Comparison of ENCODE assay signal across 19 cellular contexts in genomic region chr1:74835046-74835445, GRCh38.
A peak's percentile ranks its signal among the peaks of the same experiment; 100 is the strongest.
DNase-seq lines count a peak whose midpoint lies in the region; ATAC-seq and TF ChIP-seq lines count a peak whose summit lies in the region.
"Had no signal": no experiment of that assay in that cellular context is flagged by ENCODE, and none has a peak within 500 bp of the region (broad histone marks: within the 10 kb centered on the region; RNA-seq: fewer than 3 reads in every experiment).

No MANE protein-coding gene starts in this region.

- ATAC-seq in right lobe of liver, result no peak
- ATAC-seq: activated CD4-positive, alpha-beta T cell treated with anti-CD3 and anti-CD28 coated beads for 36 hours; activated CD8-positive, alpha-beta memory T cell treated with anti-CD3 and anti-CD28 coated beads, Interleukin-2, amount 10 ng/mL, durations not matched to agents 7 days and 5 days; activated naive CD8-positive, alpha-beta T cell treated with anti-CD3 and anti-CD28 coated beads, Interleukin-2, amount 50 U/mL, for 24 hours; activated T-helper 17 cell treated with anti-CD3 and anti-CD28 coated beads, Interleukin-2, amount 50 U/mL, for 72 hours; gastrocnemius medialis; psoas muscle had no signal

- TF ChIP-seq POLR2A in right lobe of liver (IDR thresholded peaks at IDR 0.05), result no peak

- no peaks in the 10 kb centered on the region for H3K36me3 ChIP-seq in right lobe of liver
- H3K36me3 ChIP-seq: BLaER1 treated with 17β-estradiol and CSF1 and Interleukin-3, amounts not matched to agents 10 nM and 100 nM; gastrocnemius medialis; stomach had no signal

- H3K9me3 ChIP-seq in right lobe of liver, result no peaks in the 10 kb centered on the region
- H3K9me3 ChIP-seq: BLaER1 treated with 17β-estradiol and CSF1 and Interleukin-3, amounts not matched to agents 10 nM and 100 nM; gastrocnemius medialis; psoas muscle; stomach had no signal

- DNase-seq in NCI-H82 (lab: John Stamatoyannopoulos, UW) (peak; percentile 13), NCI-H82 treated with DMSO at 0.1 percent for 48 hours (lab: John Stamatoyannopoulos, UW; ENCODE audit: unreplicated experiment) (no peak), NCI-H2171 (lab: John Stamatoyannopoulos, UW) (peak; percentile 68), astrocyte of the spinal cord (ENCODE audit: low read depth, low spot score) (peak; percentile 82), DMS53 treated with DMSO at 0.1 percent for 48 hours (lab: John Stamatoyannopoulos, UW; ENCODE audit: unreplicated experiment) (no peak), HUDEP-2 (lab: John Stamatoyannopoulos, UW; ENCODE audit: unreplicated experiment in 76 of 76) (no peak), coronary artery (ENCODE audit: low spot score) (no peak), right lobe of liver (no peak)
- DNase-seq: activated CD4-positive, alpha-beta T cell treated with anti-CD3 and anti-CD28 coated beads for 36 hours; activated CD8-positive, alpha-beta memory T cell treated with anti-CD3 and anti-CD28 coated beads, Interleukin-2, amount 10 ng/mL, durations not matched to agents 7 days and 5 days; activated naive CD8-positive, alpha-beta T cell treated with anti-CD3 and anti-CD28 coated beads, Interleukin-2, amount 50 U/mL, for 24 hours; gastrocnemius medialis; Karpas-422; nephron progenitor cell; psoas muscle; stimulated activated CD4-positive, alpha-beta T cell treated with anti-CD3 and anti-CD28 coated beads, Interleukin-4, amount 100 ng/mL, for 24 hours; stomach had no signal

- intact Hi-C loops in right lobe of liver (cut with DNase I), result no loop called here

- H3K4me1 ChIP-seq in right lobe of liver, result no peaks in the 10 kb centered on the region
- H3K4me1 ChIP-seq: BLaER1 treated with 17β-estradiol and CSF1 and Interleukin-3, amounts not matched to agents 10 nM and 100 nM; gastrocnemius medialis; psoas muscle; stomach had no signal

- TF ChIP-seq CTCF in astrocyte of the spinal cord (IDR thresholded peaks at IDR 0.05; ENCODE audit: low read depth, low read length), result no peak
- TF ChIP-seq CTCF in coronary artery (IDR thresholded peaks at IDR 0.05), result no peak
- no peak for TF ChIP-seq CTCF in right lobe of liver (IDR thresholded peaks at IDR 0.05)

- in situ Hi-C loops in astrocyte of the spinal cord (cut with HindIII; ENCODE audit: low sequenced_read_pairs), result no loop called here

- H3K4me3 ChIP-seq in astrocyte of the spinal cord (ENCODE audit: low read depth, low read length), result no peak overlapping the region
- no peak overlapping the region for H3K4me3 ChIP-seq in coronary artery
- H3K4me3 ChIP-seq in right lobe of liver, result no peak overlapping the region
- H3K4me3 ChIP-seq: BLaER1 treated with 17β-estradiol and CSF1 and Interleukin-3, amounts not matched to agents 10 nM and 100 nM; gastrocnemius medialis; psoas muscle; stomach had no signal

- no peak overlapping the region for H3K27ac ChIP-seq in coronary artery
- no peak overlapping the region for H3K27ac ChIP-seq in right lobe of liver
- H3K27ac ChIP-seq: BLaER1 treated with 17β-estradiol and CSF1 and Interleukin-3, amounts not matched to agents 10 nM and 100 nM; gastrocnemius medialis; psoas muscle; stomach had no signal

- no peaks in the 10 kb centered on the region for H3K27me3 ChIP-seq in right lobe of liver
- H3K27me3 ChIP-seq: BLaER1 treated with 17β-estradiol and CSF1 and Interleukin-3, amounts not matched to agents 10 nM and 100 nM; gastrocnemius medialis; stomach had no signal

- WGBS in right lobe of liver (ENCODE audit: insufficient coverage, low coverage, low lambda C conversion rate, missing lambda C conversion rate), result 56% methylated on average over 1 of the region's 1 CpG

Comparison
In these comparisons a context has a peak if more than half of its experiments do, and no peak if none do; other contexts are left out.
1. DNase-seq: peak in NCI-H82 (single experiment), NCI-H2171 (single experiment) and astrocyte of the spinal cord (single experiment); none in NCI-H82 treated with DMSO at 0.1 percent for 48 hours (single experiment), DMS53 treated with DMSO at 0.1 percent for 48 hours (single experiment), HUDEP-2 (0 of 76), coronary artery (single experiment) and right lobe of liver (0 of 3).